ENCODE assay signal across 1 cellular context in genomic region chr3:152445227-152445626, GRCh38.
TF ChIP-seq lines count a peak whose summit lies in the region.

No MANE protein-coding gene starts in this region.

TF ChIP-seq in IMR-90, 13 proteins besides CTCF, POLR2A, EP300 and RAD21:
- TF ChIP-seq FOS (IDR thresholded peaks at IDR 0.05; ENCODE audit: low read depth, low read length), result no peak
- TF ChIP-seq USF2 (IDR thresholded peaks at IDR 0.05; ENCODE audit: low read depth, low read length), result no peak
- no peak for TF ChIP-seq SMC3 (IDR thresholded peaks at IDR 0.05; ENCODE audit: low read depth, low read length)
- TF ChIP-seq MXI1 (IDR thresholded peaks at IDR 0.05; ENCODE audit: borderline replicate concordance, low read depth, low read length), result no peak
- no peak for TF ChIP-seq CEBPB (IDR thresholded peaks at IDR 0.05; ENCODE audit: low read depth, low read length)
- no peak for TF ChIP-seq BHLHE40 (IDR thresholded peaks at IDR 0.05; ENCODE audit: low read depth, low read length)
- no peak for TF ChIP-seq CHD1 (IDR thresholded peaks at IDR 0.05; ENCODE audit: low read depth, low read length)
TF ChIP-seq in IMR-90: peak in this region for 0.
